ENCODE assay signal across 11 cellular contexts in genomic region chr5:138900281-138900965, GRCh38. TPM values are rescaled to one million over a fixed set of nuclear protein-coding genes. Genes with fewer than 3 reads are reported as not detected.
A peak's percentile ranks its signal among the peaks of the same experiment; 100 is the strongest.
DNase-seq lines count a peak whose midpoint lies in the region; ATAC-seq and TF ChIP-seq lines count a peak whose summit lies in the region.
"Had no signal": no experiment of that assay in that cellular context is flagged by ENCODE, and none has a peak within 500 bp of the region (broad histone marks: within the 10 kb centered on the region; RNA-seq: fewer than 3 reads in every experiment).

No MANE protein-coding gene starts in this region.

- no peak overlapping the region for H3K27ac Mint-ChIP-seq in activated T-cell treated with anti-CD3 and anti-CD28 coated beads, Interleukin-2, amount 50 U/mL, for 24 hours

- H3K27ac ChIP-seq in RWPE2 (ENCODE audit: poor library complexity, severe bottlenecking) = peak overlapping the region; percentile 76
- H3K27ac ChIP-seq in esophagus muscularis mucosa (replicated peaks in 1 of 4) = peak overlapping the region in 3 of 4 donors; percentile 0 to 14 (median 2)
- H3K27ac ChIP-seq in skeletal muscle tissue (ENCODE audit: low read depth, low read length) = peak overlapping the region; percentile 21

- H3K36me3 Mint-ChIP-seq in activated T-cell treated with anti-CD3 and anti-CD28 coated beads, Interleukin-2, amount 50 U/mL, for 24 hours (ENCODE audit: low read depth) = peaks cover 3% of the 10 kb centered on the region

- peak; percentile 22 to 32 for DNase-seq in activated T-cell treated with anti-CD3 and anti-CD28 coated beads, Interleukin-2, amount 50 U/mL, for 48 hours
- no peak for DNase-seq in activated T-cell treated with anti-CD3 and anti-CD28 coated beads, Interleukin-2, amount 50 U/mL, for 24 hours
- DNase-seq in RWPE2 (ENCODE audit: low spot score) (no peak), esophagus muscularis mucosa (ENCODE audit: extremely low spot score) (no peak), GM20000 (ENCODE audit: low spot score) (no peak), putamen (ENCODE audit: low spot score) (no peak)
- DNase-seq: effector CD8-positive, alpha-beta T cell; NCI-H1417; OCI-M1 had no signal

- H3K4me3 Mint-ChIP-seq in activated T-cell treated with anti-CD3 and anti-CD28 coated beads, Interleukin-2, amount 50 U/mL, for 24 hours = no peak overlapping the region

- H3K4me1 ChIP-seq in RWPE2 (ENCODE audit: insufficient read depth, poor library complexity, severe bottlenecking) = peaks cover 47% of the 10 kb centered on the region
- H3K4me1 ChIP-seq in esophagus muscularis mucosa = peaks cover 7 to 22% (median 17%) of the 10 kb centered on the region in 4 donors
- H3K4me1 ChIP-seq in skeletal muscle tissue (ENCODE audit: control insufficient read depth in 3 of 3, insufficient read depth in 3 of 3, low read length in 3 of 3) = peaks cover 0 to 4% (median 0%) of the 10 kb centered on the region in 3 donors

- 65% methylated on average over 6 of the region's 6 CpGs for WGBS in esophagus muscularis mucosa

- TF ChIP-seq CTCF in RWPE2 (IDR thresholded peaks at IDR 0.05; ENCODE audit: poor library complexity, severe bottlenecking) (no peak), esophagus muscularis mucosa (IDR thresholded peaks at IDR 0.05) (no peak), GM20000 (IDR thresholded peaks at IDR 0.05; ENCODE audit: extremely low read depth, missing control alignments) (no peak)

- H3K9me3 ChIP-seq in RWPE2 (ENCODE audit: severe bottlenecking) (no peaks in the 10 kb centered on the region), esophagus muscularis mucosa (no peaks in the 10 kb centered on the region), skeletal muscle tissue (ENCODE audit: control insufficient read depth in 3 of 3, low read length in 3 of 3) (no peaks in the 10 kb centered on the region)

- peaks cover 31% of the 10 kb centered on the region for H3K4me1 Mint-ChIP-seq in activated T-cell treated with anti-CD3 and anti-CD28 coated beads, Interleukin-2, amount 50 U/mL, for 24 hours (ENCODE audit: low read depth)

- H3K9me3 Mint-ChIP-seq in activated T-cell treated with anti-CD3 and anti-CD28 coated beads, Interleukin-2, amount 50 U/mL, for 24 hours = no peaks in the 10 kb centered on the region

- TF ChIP-seq EP300 in esophagus muscularis mucosa (IDR thresholded peaks at IDR 0.05) = no peak

- H3K9ac ChIP-seq in skeletal muscle tissue (ENCODE audit: low read depth in 1 of 3, low read length in 3 of 3) = no peak overlapping the region

- peak; percentile 78 for ATAC-seq in RWPE2 (ENCODE audit: low read depth)
- ATAC-seq in GM21367 (IDR thresholded peaks at IDR 0.05; ENCODE audit: unreplicated experiment) = no peak

- no peaks in the 10 kb centered on the region for H3K27me3 ChIP-seq in RWPE2 (ENCODE audit: insufficient read depth, poor library complexity, severe bottlenecking)
- H3K27me3 ChIP-seq in esophagus muscularis mucosa = no peaks in the 10 kb centered on the region
- H3K27me3 ChIP-seq in skeletal muscle tissue (ENCODE audit: control insufficient read depth in 3 of 3, insufficient read depth in 3 of 3, low read length in 3 of 3) = no peaks in the 10 kb centered on the region

- H3K27me3 Mint-ChIP-seq in activated T-cell treated with anti-CD3 and anti-CD28 coated beads, Interleukin-2, amount 50 U/mL, for 24 hours = peaks cover 17% of the 10 kb centered on the region

- H3K4me3 ChIP-seq in RWPE2 (ENCODE audit: severe bottlenecking) (no peak overlapping the region), esophagus muscularis mucosa (no peak overlapping the region), skeletal muscle tissue (ENCODE audit: low read length in 3 of 3) (no peak overlapping the region)

- peaks cover 57% of the 10 kb centered on the region for H3K36me3 ChIP-seq in RWPE2 (ENCODE audit: low read depth)
- H3K36me3 ChIP-seq in esophagus muscularis mucosa = peaks cover 3 to 46% (median 24%) of the 10 kb centered on the region in 4 donors
- H3K36me3 ChIP-seq in skeletal muscle tissue (ENCODE audit: control insufficient read depth in 3 of 3, insufficient read depth in 3 of 3, low read length in 3 of 3) = peaks cover 7 to 15% (median 13%) of the 10 kb centered on the region in 3 donors

- no peak for TF ChIP-seq POLR2A in esophagus muscularis mucosa (IDR thresholded peaks at IDR 0.05; ENCODE audit: low read depth)

- intact Hi-C loops in esophagus muscularis mucosa (cut with DNase I) = no loop called here

RNA-seq across cellular contexts. Expression of gene LRRTM2, which starts 25.3 kb away (rescaled TPM):
- total RNA-seq in esophagus muscularis mucosa (under 1 TPM; 0.06 to 0.42 (median 0.12) TPM), skeletal muscle tissue (0.52 TPM)

Comparison
In these comparisons a context has a peak if more than half of its experiments do, and no peak if none do; other contexts are left out.
1. DNase-seq: peak in activated T-cell treated with anti-CD3 and anti-CD28 coated beads, Interleukin-2, amount 50 U/mL, for 48 hours (2 of 2); none in activated T-cell treated with anti-CD3 and anti-CD28 coated beads, Interleukin-2, amount 50 U/mL, for 24 hours (single experiment), RWPE2 (single experiment), esophagus muscularis mucosa (single experiment), GM20000 (single experiment) and putamen (single experiment).
2. H3K27ac ChIP-seq: peak in every context shown above with its lines; median percentile 76 in RWPE2; 21 in skeletal muscle tissue; 2 in esophagus muscularis mucosa.